In the genomic region with DNA sequence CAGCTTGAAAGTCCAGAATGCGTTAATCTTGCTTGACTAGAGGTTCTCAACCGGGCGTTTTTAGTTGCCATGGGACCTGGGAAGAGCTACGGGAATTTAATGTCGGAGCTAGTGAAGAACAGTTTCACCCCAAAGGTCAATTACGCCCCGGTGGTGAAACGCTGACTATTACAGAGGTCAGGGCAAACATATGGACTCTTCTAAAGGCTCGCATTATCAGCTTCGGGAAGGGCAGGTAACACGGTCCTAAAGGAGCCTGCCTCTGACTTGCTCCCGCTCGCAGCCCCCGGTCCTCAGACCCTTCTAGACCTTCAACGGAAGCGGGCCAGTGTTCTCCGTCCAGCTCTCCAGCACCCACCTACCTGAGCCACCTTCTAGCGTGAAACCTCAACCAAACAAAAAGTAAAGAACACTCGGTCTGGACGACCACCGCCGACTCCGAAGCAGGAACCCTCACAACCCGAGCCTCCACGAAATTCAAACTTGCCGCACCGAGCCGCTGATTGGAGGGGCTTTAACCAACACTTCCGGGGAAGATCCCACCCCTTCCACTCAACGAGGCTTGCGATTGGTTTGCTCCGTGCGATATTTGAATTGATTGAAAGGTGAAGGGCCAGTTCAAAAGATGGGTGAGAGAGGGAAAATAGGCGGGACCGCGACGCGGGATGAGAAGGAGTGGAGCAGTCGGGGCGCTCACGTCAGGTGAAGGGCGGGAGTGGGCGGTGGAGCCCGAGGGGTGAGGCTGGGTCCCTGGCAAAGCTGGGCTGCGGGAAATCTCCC, we compare ENCODE assay signal across 8 cellular contexts. TPM values are rescaled to one million over a fixed set of nuclear protein-coding genes. Genes with fewer than 3 reads are reported as not detected.
DNase-seq lines count a peak whose midpoint lies in the region; ATAC-seq and TF ChIP-seq lines count a peak whose summit lies in the region.

A gene with protein sequence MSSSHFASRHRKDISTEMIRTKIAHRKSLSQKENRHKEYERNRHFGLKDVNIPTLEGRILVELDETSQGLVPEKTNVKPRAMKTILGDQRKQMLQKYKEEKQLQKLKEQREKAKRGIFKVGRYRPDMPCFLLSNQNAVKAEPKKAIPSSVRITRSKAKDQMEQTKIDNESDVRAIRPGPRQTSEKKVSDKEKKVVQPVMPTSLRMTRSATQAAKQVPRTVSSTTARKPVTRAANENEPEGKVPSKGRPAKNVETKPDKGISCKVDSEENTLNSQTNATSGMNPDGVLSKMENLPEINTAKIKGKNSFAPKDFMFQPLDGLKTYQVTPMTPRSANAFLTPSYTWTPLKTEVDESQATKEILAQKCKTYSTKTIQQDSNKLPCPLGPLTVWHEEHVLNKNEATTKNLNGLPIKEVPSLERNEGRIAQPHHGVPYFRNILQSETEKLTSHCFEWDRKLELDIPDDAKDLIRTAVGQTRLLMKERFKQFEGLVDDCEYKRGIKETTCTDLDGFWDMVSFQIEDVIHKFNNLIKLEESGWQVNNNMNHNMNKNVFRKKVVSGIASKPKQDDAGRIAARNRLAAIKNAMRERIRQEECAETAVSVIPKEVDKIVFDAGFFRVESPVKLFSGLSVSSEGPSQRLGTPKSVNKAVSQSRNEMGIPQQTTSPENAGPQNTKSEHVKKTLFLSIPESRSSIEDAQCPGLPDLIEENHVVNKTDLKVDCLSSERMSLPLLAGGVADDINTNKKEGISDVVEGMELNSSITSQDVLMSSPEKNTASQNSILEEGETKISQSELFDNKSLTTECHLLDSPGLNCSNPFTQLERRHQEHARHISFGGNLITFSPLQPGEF (minus strand): TSS at position 485 of the 780 bp plus-strand sequence. CDS start 2,406 bp downstream, outside the sequence.

- no peaks in the 10 kb centered on the region for H3K27me3 ChIP-seq in mammary epithelial cell (ENCODE audit: insufficient read depth, low read length)
- no peaks in the 10 kb centered on the region for H3K27me3 ChIP-seq in iPS-20b (ENCODE audit: insufficient read depth, low read length)

- ATAC-seq in GM18909 (IDR thresholded peaks at IDR 0.05; ENCODE audit: poor library complexity, unreplicated experiment): peak; percentile 97
- ATAC-seq in HG03159 (IDR thresholded peaks at IDR 0.05; ENCODE audit: unreplicated experiment): peak; percentile 96

- dilution Hi-C loops in mammary epithelial cell (cut with HindIII; ENCODE audit: low sequenced_read_pairs): no loop called here

- no peaks in the 10 kb centered on the region for H4K20me1 ChIP-seq in mammary epithelial cell (ENCODE audit: insufficient read depth, low read length)

- H3K4me2 ChIP-seq in mammary epithelial cell (ENCODE audit: insufficient read depth, low read depth, low read length): peak within 1 kb of the TSS; percentile 88

- H3K27ac ChIP-seq in VCaP: peak within 1 kb of the TSS; percentile 60; the same call in 1 of the 2 replicates
- H3K27ac ChIP-seq in mammary epithelial cell (ENCODE audit: insufficient read depth, low read depth, low read length): peak within 1 kb of the TSS; percentile 77
- H3K27ac ChIP-seq in iPS-20b (ENCODE audit: low read length): peak within 1 kb of the TSS; percentile 68
- H3K27ac ChIP-seq in skin epidermis: peak within 1 kb of the TSS in 19 of 21 experiments; percentile 20 to 81 (median 46)

- H3K36me3 ChIP-seq in mammary epithelial cell (ENCODE audit: insufficient read depth, low read length) (no peaks in the 10 kb centered on the region), iPS-20b (ENCODE audit: insufficient read depth, low read depth, low read length) (peaks cover 26% of the 10 kb centered on the region)

- CTCF ChIA-PET in mammary epithelial cell (lab: Charles Lee; ENCODE audit: low non-redundant PET): no interaction called here

- H3K9ac ChIP-seq in mammary epithelial cell (ENCODE audit: insufficient read depth, low read length) (peak within 1 kb of the TSS; percentile 80), iPS-20b (ENCODE audit: low read depth, low read length) (peak within 1 kb of the TSS; percentile 94)

- H2AFZ ChIP-seq in mammary epithelial cell (ENCODE audit: low read depth, low read length): peak within 1 kb of the TSS; percentile 95

- DNase-seq in AG08395 (ENCODE audit: low spot score) (peak; percentile 99), NCI-H2227 (lab: John Stamatoyannopoulos, UW; ENCODE audit: unreplicated experiment) (peak; percentile 98), mammary epithelial cell (peak; percentile 97)

- no peak for TF ChIP-seq CTCF in VCaP (conservative IDR thresholded peaks at IDR 0.05)
- TF ChIP-seq CTCF in mammary epithelial cell (conservative IDR thresholded peaks at IDR 0.05 in 1 of 2, IDR thresholded peaks at IDR 0.05 in 1 of 2; ENCODE audit: extremely low read depth in 1 of 2, insufficient read depth in 1 of 2, low read depth in 1 of 2, low read length in 2 of 2): no peak

- H3K9me3 ChIP-seq in mammary epithelial cell (replicated peaks; ENCODE audit: insufficient read depth, low read length) (no peaks in the 10 kb centered on the region), iPS-20b (ENCODE audit: insufficient read depth, low read depth, low read length) (no peaks in the 10 kb centered on the region; the same call in 1 of the 2 replicates)

- H3K4me1 ChIP-seq in mammary epithelial cell (ENCODE audit: insufficient read depth, low read length) (peaks cover 10% of the 10 kb centered on the region), iPS-20b (ENCODE audit: insufficient read depth, low read length) (peaks cover 7% of the 10 kb centered on the region; the same call in 1 of the 2 replicates)

- H3K4me3 ChIP-seq in mammary epithelial cell (replicated peaks in 1 of 3; ENCODE audit: insufficient read depth in 1 of 3, low read depth in 2 of 3, low read length in 3 of 3): peak within 1 kb of the TSS; percentile 59 to 94 (median 80)
- peak within 1 kb of the TSS; percentile 90 for H3K4me3 ChIP-seq in iPS-20b (ENCODE audit: low read length)
- peak within 1 kb of the TSS; percentile 39 to 70 (median 57) for H3K4me3 ChIP-seq in skin epidermis

- WGBS in mammary epithelial cell (ENCODE audit: low coverage, missing lambda C conversion rate): under 1% methylated on average over 31 of the region's 45 CpGs

- intact Hi-C loops in mammary epithelial cell (cut with micrococcal nuclease): no loop called here

- peaks cover 48% of the 10 kb centered on the region for H3K79me2 ChIP-seq in mammary epithelial cell (ENCODE audit: insufficient read depth, low read length)

- in situ Hi-C loops in mammary epithelial cell (cut with MboI; ENCODE audit: low sequenced_read_pairs in 2 of 2): no loop called here

- TSS peak; percentile 75 for BruUV-seq in mammary epithelial cell (replicated peaks; lab: Mats Ljungman, UMichigan)

RNA-seq across cellular contexts. Expression of the gene that starts here (rescaled TPM):
- 10 to 100 TPM in 1 of 2 donors, under 1 TPM in 1; 0.50 to 33.9 TPM for total RNA-seq in mammary epithelial cell
- polyA plus RNA-seq in mammary epithelial cell: 18.1 TPM
- 3.8 TPM for polyA minus RNA-seq in mammary epithelial cell

Comparison
In these comparisons a context has a peak if more than half of its experiments do, and no peak if none do; other contexts are left out.
1. Peak in every context shown above with its lines: DNase-seq, ATAC-seq, H3K4me3 ChIP-seq and H3K27ac ChIP-seq.